1 cellular context compared by ENCODE assay signal in the genomic region with DNA sequence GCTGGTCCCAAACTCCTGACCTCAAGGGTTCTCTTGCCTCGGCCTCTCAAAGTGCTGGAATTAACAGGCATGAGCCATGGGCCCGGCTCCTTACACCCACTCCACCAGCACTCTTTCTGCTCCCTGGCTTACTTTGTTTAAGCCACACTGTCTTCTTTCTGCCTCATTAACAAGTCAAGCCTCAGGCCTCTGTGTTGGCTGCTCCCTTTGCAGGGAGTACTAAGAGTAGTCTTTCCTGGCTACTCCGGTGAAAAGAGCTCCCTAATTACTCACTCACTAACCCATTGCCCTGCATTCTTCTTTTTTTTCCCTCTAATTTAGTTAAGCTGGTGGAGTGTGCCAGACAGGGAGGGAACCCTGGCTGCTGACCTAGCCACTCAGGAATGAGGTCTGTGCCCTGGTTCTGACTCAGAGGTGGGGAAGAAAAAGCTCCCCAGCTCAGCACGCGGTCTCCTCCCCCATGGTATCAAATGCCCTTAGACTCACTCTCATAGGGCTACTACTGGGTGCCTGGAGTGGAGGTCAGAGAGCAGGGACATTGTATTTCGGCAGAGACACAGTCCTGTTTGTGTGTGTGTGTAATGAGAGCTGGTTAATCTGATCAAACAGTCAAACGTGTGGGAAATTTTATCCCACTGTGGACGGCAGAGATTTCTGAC.
TF ChIP-seq lines count a peak whose summit lies in the region.

No MANE protein-coding gene starts in this region.

TF ChIP-seq in WTC11, 78 proteins besides CTCF, POLR2A, EP300 and RAD21 (continued from another document):
- TF ChIP-seq USF1 (CRISPR knock-in tag; IDR thresholded peaks at IDR 0.05) (no peak), ELF4 (CRISPR knock-in tag; IDR thresholded peaks at IDR 0.05; ENCODE audit: low read depth) (no peak), SP1 (CRISPR knock-in tag; conservative IDR thresholded peaks at IDR 0.05) (no peak), E2F1 (CRISPR knock-in tag; IDR thresholded peaks at IDR 0.05) (no peak), ZNF396 (CRISPR knock-in tag; IDR thresholded peaks at IDR 0.05; ENCODE audit: borderline replicate concordance) (no peak), FOXJ3 (CRISPR knock-in tag; IDR thresholded peaks at IDR 0.05; ENCODE audit: borderline replicate concordance) (no peak)
- TF ChIP-seq, protein P1, sequence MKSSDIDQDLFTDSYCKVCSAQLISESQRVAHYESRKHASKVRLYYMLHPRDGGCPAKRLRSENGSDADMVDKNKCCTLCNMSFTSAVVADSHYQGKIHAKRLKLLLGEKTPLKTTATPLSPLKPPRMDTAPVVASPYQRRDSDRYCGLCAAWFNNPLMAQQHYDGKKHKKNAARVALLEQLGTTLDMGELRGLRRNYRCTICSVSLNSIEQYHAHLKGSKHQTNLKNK (CRISPR knock-in tag; IDR thresholded peaks at IDR 0.05), result no peak
- TF ChIP-seq, protein P2, sequence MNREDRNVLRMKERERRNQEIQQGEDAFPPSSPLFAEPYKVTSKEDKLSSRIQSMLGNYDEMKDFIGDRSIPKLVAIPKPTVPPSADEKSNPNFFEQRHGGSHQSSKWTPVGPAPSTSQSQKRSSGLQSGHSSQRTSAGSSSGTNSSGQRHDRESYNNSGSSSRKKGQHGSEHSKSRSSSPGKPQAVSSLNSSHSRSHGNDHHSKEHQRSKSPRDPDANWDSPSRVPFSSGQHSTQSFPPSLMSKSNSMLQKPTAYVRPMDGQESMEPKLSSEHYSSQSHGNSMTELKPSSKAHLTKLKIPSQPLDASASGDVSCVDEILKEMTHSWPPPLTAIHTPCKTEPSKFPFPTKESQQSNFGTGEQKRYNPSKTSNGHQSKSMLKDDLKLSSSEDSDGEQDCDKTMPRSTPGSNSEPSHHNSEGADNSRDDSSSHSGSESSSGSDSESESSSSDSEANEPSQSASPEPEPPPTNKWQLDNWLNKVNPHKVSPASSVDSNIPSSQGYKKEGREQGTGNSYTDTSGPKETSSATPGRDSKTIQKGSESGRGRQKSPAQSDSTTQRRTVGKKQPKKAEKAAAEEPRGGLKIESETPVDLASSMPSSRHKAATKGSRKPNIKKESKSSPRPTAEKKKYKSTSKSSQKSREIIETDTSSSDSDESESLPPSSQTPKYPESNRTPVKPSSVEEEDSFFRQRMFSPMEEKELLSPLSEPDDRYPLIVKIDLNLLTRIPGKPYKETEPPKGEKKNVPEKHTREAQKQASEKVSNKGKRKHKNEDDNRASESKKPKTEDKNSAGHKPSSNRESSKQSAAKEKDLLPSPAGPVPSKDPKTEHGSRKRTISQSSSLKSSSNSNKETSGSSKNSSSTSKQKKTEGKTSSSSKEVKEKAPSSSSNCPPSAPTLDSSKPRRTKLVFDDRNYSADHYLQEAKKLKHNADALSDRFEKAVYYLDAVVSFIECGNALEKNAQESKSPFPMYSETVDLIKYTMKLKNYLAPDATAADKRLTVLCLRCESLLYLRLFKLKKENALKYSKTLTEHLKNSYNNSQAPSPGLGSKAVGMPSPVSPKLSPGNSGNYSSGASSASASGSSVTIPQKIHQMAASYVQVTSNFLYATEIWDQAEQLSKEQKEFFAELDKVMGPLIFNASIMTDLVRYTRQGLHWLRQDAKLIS (CRISPR knock-in tag; IDR thresholded peaks at IDR 0.05; ENCODE audit: borderline replicate concordance), result no peak
